Comparison of ENCODE assay signal across 19 cellular contexts in the genomic region with DNA sequence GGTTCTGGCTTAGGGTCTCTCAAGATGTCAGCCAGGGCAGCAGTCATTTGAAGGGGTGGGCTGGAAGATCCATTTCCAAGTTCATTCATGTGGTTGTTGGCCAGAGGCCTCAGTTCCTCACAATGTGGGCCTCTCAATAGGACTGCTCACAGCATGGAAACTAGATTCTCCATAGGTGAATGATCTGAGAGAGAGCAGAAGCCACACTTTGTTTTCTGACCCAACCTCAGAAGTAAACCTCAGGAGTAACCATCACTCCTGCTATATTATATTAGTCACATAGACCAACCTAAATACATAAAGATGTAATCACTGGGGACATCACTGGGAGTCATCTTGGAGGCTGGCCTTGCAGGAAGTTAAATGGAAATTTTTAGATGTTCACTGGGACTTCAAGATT. TPM values are rescaled to one million over a fixed set of nuclear protein-coding genes. Genes with fewer than 3 reads are reported as not detected.
A peak's percentile ranks its signal among the peaks of the same experiment; 100 is the strongest.
DNase-seq lines count a peak whose midpoint lies in the region; ATAC-seq, FAIRE-seq and TF ChIP-seq lines count a peak whose summit lies in the region.
"Had no signal": no experiment of that assay in that cellular context is flagged by ENCODE, and none has a peak within 500 bp of the region (broad histone marks: within the 10 kb centered on the region; RNA-seq: fewer than 3 reads in every experiment).

No MANE protein-coding gene starts in this region.

- no peak overlapping the region for H2AFZ ChIP-seq in GM12878 (ENCODE audit: control insufficient read depth, low read depth, low read length)

- no peak for TF ChIP-seq CTCF in GM12878 (IDR thresholded peaks at IDR 0.05 in 2 of 3, conservative IDR thresholded peaks at IDR 0.05 in 1 of 3; ENCODE audit: control insufficient read depth in 2 of 3, extremely low read depth in 1 of 3, insufficient read depth in 1 of 3, low read depth in 3 of 3, low read length in 3 of 3)

- peak; percentile 18 for DNase-seq in T-helper 2 cell treated with Interferon-gamma antibody and Interleukin-4, amounts not matched to agents 5 μg/mL and 100 μg/mL, for 36 hours (ENCODE audit: low spot score)
- no peak for DNase-seq in T-helper 2 cell
- no peak for DNase-seq in activated naive CD4-positive, alpha-beta T cell treated with anti-CD3 and anti-CD28 coated beads, Interleukin-2, amount 50 U/mL, for 72 hours (ENCODE audit: low spot score in 2 of 2)
- DNase-seq in activated naive CD4-positive, alpha-beta T cell treated with anti-CD3 and anti-CD28 coated beads for 36 hours = no peak
- no peak for DNase-seq in GM12878 (ENCODE audit: low read depth, low spot score)
- DNase-seq in retina = no peak
- no peak for DNase-seq in activated effector memory CD4-positive, alpha-beta T cell treated with Interleukin-2 at 50 U/mL for 16 hours
- DNase-seq in NCI-H510A treated with DMSO at 0.1 percent for 48 hours (lab: John Stamatoyannopoulos, UW) = no peak
- DNase-seq: BE2C; CD4-positive, alpha-beta T cell; DMS79; NCI-H1930; NCI-H748 treated with DMSO at 0.1 percent for 48 hours; OCI-M1 had no signal

- H3K9me3 ChIP-seq in GM12878 (replicated peaks; ENCODE audit: control insufficient read depth, insufficient read depth, low read length) = no peaks in the 10 kb centered on the region
- H3K9me3 ChIP-seq: BE2C, SJSA1 had no signal

- no peak for TF ChIP-seq POLR2A in GM12878 (IDR thresholded peaks at IDR 0.05; ENCODE audit: low read depth, low read length)

- BruUV-seq in GM12878 (replicated peaks; lab: Mats Ljungman, UMichigan) = no TSS peak

- FAIRE-seq in GM12878 (lab: Jason Lieb, UNC) = no peak
- FAIRE-seq: H1, K562 had no signal

- in situ Hi-C loops in GM12878 (cut with MboI) = no loop called here

- H3K27ac Mint-ChIP-seq in T-helper 2 cell treated with Interferon-gamma antibody and Interleukin-4, amounts not matched to agents 5 μg/mL and 100 μg/mL, for 36 hours = no peak overlapping the region
- H3K27ac Mint-ChIP-seq in activated naive CD4-positive, alpha-beta T cell treated with anti-CD3 and anti-CD28 coated beads, Interleukin-2, amount 50 U/mL, for 72 hours = peak overlapping the region; percentile 51 to 66
- no peak overlapping the region for H3K27ac Mint-ChIP-seq in activated naive CD4-positive, alpha-beta T cell treated with anti-CD3 and anti-CD28 coated beads for 36 hours
- H3K27ac Mint-ChIP-seq: CD4-positive, alpha-beta T cell had no signal

- RAD21 ChIA-PET in GM12878 (lab: Charles Lee; ENCODE audit: unreplicated experiment) = interaction anchor here (0.9 kb wide), 1 partner anchor 62 kb away, joined by 4 read pairs; no protein-coding TSS in a partner anchor

- POLR2A ChIA-PET in GM12878 (lab: Charles Lee) = interaction anchor here (0.6 kb wide), 1 partner anchor 18 kb away, joined by 6 read pairs; no protein-coding TSS in a partner anchor

- peaks cover 12% of the 10 kb centered on the region for H3K36me3 Mint-ChIP-seq in T-helper 2 cell treated with Interferon-gamma antibody and Interleukin-4, amounts not matched to agents 5 μg/mL and 100 μg/mL, for 36 hours (ENCODE audit: low read depth)
- peaks cover 0 to 7% of the 10 kb centered on the region in 2 donors for H3K36me3 Mint-ChIP-seq in activated naive CD4-positive, alpha-beta T cell treated with anti-CD3 and anti-CD28 coated beads, Interleukin-2, amount 50 U/mL, for 72 hours
- H3K36me3 Mint-ChIP-seq in activated naive CD4-positive, alpha-beta T cell treated with anti-CD3 and anti-CD28 coated beads for 36 hours (ENCODE audit: low read depth) = peaks cover 2% of the 10 kb centered on the region

- no peaks in the 10 kb centered on the region for H3K27me3 ChIP-seq in GM12878 (replicated peaks in 1 of 2; ENCODE audit: control insufficient read depth in 2 of 2, insufficient read depth in 2 of 2, low read length in 1 of 2)
- H3K27me3 ChIP-seq: BE2C, SJSA1 had no signal

- no peaks in the 10 kb centered on the region; the same call in 1 of the 2 replicates for H3K4me1 ChIP-seq in GM12878 (ENCODE audit: control insufficient read depth, insufficient read depth, low read length)
- H3K4me1 ChIP-seq: SJSA1 had no signal

- peak; percentile 74 to 78 for ATAC-seq in activated naive CD4-positive, alpha-beta T cell treated with anti-CD3 and anti-CD28 coated beads, Interleukin-2, amount 50 U/mL, for 72 hours
- peak; percentile 56 for ATAC-seq in GM12878
- ATAC-seq: K562 had no signal

- CTCF ChIA-PET in activated naive CD4-positive, alpha-beta T cell treated with anti-CD3 and anti-CD28 coated beads for 36 hours (lab: Charles Lee) = interaction anchor here (1.5 to 2.1 kb wide), 2 partner anchors 16 to 57 kb away, joined by 4 to 5 read pairs; no protein-coding TSS in a partner anchor
- CTCF ChIA-PET in GM12878 (lab: Yijun Ruan, JAX) = interaction anchor here (0.6 to 1.4 kb wide), 4 partner anchors 9 to 78 kb away, joined by 3 to 4 read pairs (median 3); no protein-coding TSS in a partner anchor

- no peak for TF ChIP-seq EP300 in GM12878 (IDR thresholded peaks at IDR 0.05; ENCODE audit: borderline replicate concordance in 1 of 2, control insufficient read depth in 1 of 2, low read depth in 2 of 2, low read length in 2 of 2)

- H3K27ac ChIP-seq in GM12878 (ENCODE audit: control insufficient read depth, insufficient read depth) = no peak overlapping the region
- H3K27ac ChIP-seq: 22Rv1, SJSA1 had no signal

- TF ChIP-seq RAD21 in GM12878 (IDR thresholded peaks at IDR 0.05; ENCODE audit: insufficient read depth, low read depth, low read length) = no peak

- H3K36me3 ChIP-seq in GM12878 (ENCODE audit: control insufficient read depth in 2 of 2, insufficient read depth in 2 of 2, low read length in 1 of 2) = no peaks in the 10 kb centered on the region; a peak in 1 of 4 replicates

- peaks cover 28% of the 10 kb centered on the region for H3K79me2 ChIP-seq in GM12878 (ENCODE audit: control insufficient read depth, insufficient read depth, low read length)

- H3K4me3 ChIP-seq in GM12878 = no peak overlapping the region
- H3K4me3 ChIP-seq: K562, SJSA1 had no signal

- H3K9ac ChIP-seq in GM12878 (ENCODE audit: control insufficient read depth, insufficient read depth, low read length) = no peak overlapping the region

- intact Hi-C loops in activated naive CD4-positive, alpha-beta T cell treated with anti-CD3 and anti-CD28 coated beads for 36 hours (cut with micrococcal nuclease) = no loop called here
- intact Hi-C loops in GM12878 (cut with micrococcal nuclease; ENCODE audit: unreplicated experiment) = no loop called here

- SMC1A ChIA-PET in GM12878 (lab: Charles Lee; ENCODE audit: uncharacterized antibody, unreplicated experiment) = interaction anchor here (1.3 to 2.0 kb wide), 3 partner anchors 10 to 40 kb away, joined by 3 to 6 read pairs (median 6); no protein-coding TSS in a partner anchor

- H3K4me2 ChIP-seq in GM12878 (ENCODE audit: control insufficient read depth, insufficient read depth) = no peak overlapping the region

- H3K9me3 Mint-ChIP-seq in T-helper 2 cell treated with Interferon-gamma antibody and Interleukin-4, amounts not matched to agents 5 μg/mL and 100 μg/mL, for 36 hours = no peaks in the 10 kb centered on the region
- H3K9me3 Mint-ChIP-seq in activated naive CD4-positive, alpha-beta T cell treated with anti-CD3 and anti-CD28 coated beads, Interleukin-2, amount 50 U/mL, for 72 hours = no peaks in the 10 kb centered on the region
- no peaks in the 10 kb centered on the region for H3K9me3 Mint-ChIP-seq in activated naive CD4-positive, alpha-beta T cell treated with anti-CD3 and anti-CD28 coated beads for 36 hours
- H3K9me3 Mint-ChIP-seq: CD4-positive, alpha-beta T cell had no signal

- H4K20me1 ChIP-seq in GM12878 (ENCODE audit: control insufficient read depth, insufficient read depth) = no peaks in the 10 kb centered on the region

- no peaks in the 10 kb centered on the region for H3K27me3 Mint-ChIP-seq in T-helper 2 cell treated with Interferon-gamma antibody and Interleukin-4, amounts not matched to agents 5 μg/mL and 100 μg/mL, for 36 hours (ENCODE audit: low read depth)
- no peaks in the 10 kb centered on the region for H3K27me3 Mint-ChIP-seq in activated naive CD4-positive, alpha-beta T cell treated with anti-CD3 and anti-CD28 coated beads for 36 hours (ENCODE audit: low read depth)
- H3K27me3 Mint-ChIP-seq: CD4-positive, alpha-beta T cell had no signal

- H3K4me1 Mint-ChIP-seq in T-helper 2 cell treated with Interferon-gamma antibody and Interleukin-4, amounts not matched to agents 5 μg/mL and 100 μg/mL, for 36 hours (ENCODE audit: low read depth) = peaks cover 38% of the 10 kb centered on the region
- peaks cover 52% of the 10 kb centered on the region for H3K4me1 Mint-ChIP-seq in activated naive CD4-positive, alpha-beta T cell treated with anti-CD3 and anti-CD28 coated beads for 36 hours (ENCODE audit: low read depth)

- H3K4me3 Mint-ChIP-seq in T-helper 2 cell treated with Interferon-gamma antibody and Interleukin-4, amounts not matched to agents 5 μg/mL and 100 μg/mL, for 36 hours = no peak overlapping the region
- H3K4me3 Mint-ChIP-seq in activated naive CD4-positive, alpha-beta T cell treated with anti-CD3 and anti-CD28 coated beads for 36 hours = no peak overlapping the region
- H3K4me3 Mint-ChIP-seq: CD4-positive, alpha-beta T cell had no signal

RNA-seq across cellular contexts. Expression of a gene that starts 42.2 kb away (rescaled TPM):
- 10 to 100 TPM; 32.1 to 44.2 TPM for total RNA-seq in activated naive CD4-positive, alpha-beta T cell treated with anti-CD3 and anti-CD28 coated beads, Interleukin-2, amount 50 U/mL, for 72 hours
- 10 to 100 TPM; 32.1 to 34.5 TPM for total RNA-seq in activated naive CD4-positive, alpha-beta T cell treated with anti-CD3 and anti-CD28 coated beads for 36 hours
- 47.9 and 50.1 TPM in 2 replicates for total RNA-seq in GM12878 (2013; cell fraction: nucleolus; rRNA removed)
- 21.4 and 23.0 TPM in 2 replicates for total RNA-seq in GM12878 (2014; rRNA removed)
- total RNA-seq in GM12878 (2014; rRNA removed; fragmentation: Illumina TruSeq; extraction: Trizol) = 13.3 and 13.8 TPM in 2 replicates
- total RNA-seq in GM12878 (2021) = 38.8 and 42.0 TPM in 2 replicates
- polyA plus RNA-seq in GM12878 (2011; ENCODE audit: low read depth) = 23.0 TPM
- polyA plus RNA-seq in GM12878 (2011; rRNA removed) = 6.5 and 20.7 TPM in 2 replicates
- polyA plus RNA-seq in GM12878 (2011; cell fraction: cytosol; rRNA removed) = 15.0 and 20.8 TPM in 2 replicates
- 46.7 and 52.1 TPM in 2 replicates for polyA plus RNA-seq in GM12878 (2011; cell fraction: nucleus; rRNA removed)
- 29.0 and 31.0 TPM in 2 replicates for polyA plus RNA-seq in GM12878 (2012)
- polyA plus RNA-seq in GM12878 (2014; fragmentation: Illumina TruSeq; extraction: Trizol) = 25.5 and 30.4 TPM in 2 replicates
- polyA plus RNA-seq in GM12878 (2014; fragmentation: Nextera tagmentation; extraction: Ambion mirVana) = 1 to 10 TPM in 1 of 2 experiments, under 1 TPM in 1; 0.82 to 1.2 TPM
- 19.6 and 24.3 TPM in 2 replicates for polyA plus RNA-seq in GM12878 (2014; rRNA removed)
- 10 to 100 TPM; 29.5 to 35.6 TPM for polyA plus RNA-seq in GM12878 (2016; fragmentation: Nextera tagmentation; extraction: Ambion mirVana)
- 30.3 and 46.3 TPM in 2 replicates for polyA minus RNA-seq in GM12878 (2011; rRNA and poly(A)+ RNA removed)
- 16.7 and 19.4 TPM in 2 replicates for polyA minus RNA-seq in GM12878 (2011; cell fraction: cytosol; rRNA and poly(A)+ RNA removed)
- polyA minus RNA-seq in GM12878 (2011; cell fraction: nucleus; rRNA and poly(A)+ RNA removed) = 38.2 and 44.3 TPM in 2 replicates

RNA-seq across cellular contexts. Expression of a gene that starts 46.2 kb away (rescaled TPM):
- not detected for total RNA-seq in activated naive CD4-positive, alpha-beta T cell treated with anti-CD3 and anti-CD28 coated beads, Interleukin-2, amount 50 U/mL, for 72 hours
- total RNA-seq in activated naive CD4-positive, alpha-beta T cell treated with anti-CD3 and anti-CD28 coated beads for 36 hours = under 1 TPM in 1 of 2 experiments, not detected in 1; 0.14 TPM
- not detected in 2 replicates for total RNA-seq in GM12878 (2013; cell fraction: nucleolus; rRNA removed)
- total RNA-seq in GM12878 (2014; rRNA removed) (not detected in 2 replicates), GM12878 (2014; rRNA removed; fragmentation: Illumina TruSeq; extraction: Trizol) (not detected in 2 replicates), GM12878 (2021) (not detected in 2 replicates)
- polyA plus RNA-seq in GM12878 (2011; ENCODE audit: low read depth) = not detected
- polyA plus RNA-seq in GM12878 (2011; rRNA removed) (not detected in 2 replicates), GM12878 (2014; fragmentation: Illumina TruSeq; extraction: Trizol) (not detected in 2 replicates), GM12878 (2014; fragmentation: Nextera tagmentation; extraction: Ambion mirVana) (not detected), GM12878 (2014; rRNA removed) (not detected in 2 replicates), GM12878 (2016; fragmentation: Nextera tagmentation; extraction: Ambion mirVana) (not detected)
- polyA plus RNA-seq in GM12878 (2011; cell fraction: cytosol; rRNA removed) = not detected in 2 replicates
- polyA plus RNA-seq in GM12878 (2011; cell fraction: nucleus; rRNA removed) = not detected in 2 replicates
- polyA plus RNA-seq in GM12878 (2012) = not detected in 2 replicates
- polyA minus RNA-seq in GM12878 (2011; rRNA and poly(A)+ RNA removed) = not detected in 2 replicates
- polyA minus RNA-seq in GM12878 (2011; cell fraction: cytosol; rRNA and poly(A)+ RNA removed) = not detected in 2 replicates
- polyA minus RNA-seq in GM12878 (2011; cell fraction: nucleus; rRNA and poly(A)+ RNA removed) = not detected in 2 replicates
- total RNA-seq: CD4-positive, alpha-beta T cell; SJSA1 had no signal
- polyA plus RNA-seq: AG04450 had no signal

Comparison
In these comparisons a context has a peak if more than half of its experiments do, and no peak if none do; other contexts are left out.
1. H3K27ac Mint-ChIP-seq: peak in activated naive CD4-positive, alpha-beta T cell treated with anti-CD3 and anti-CD28 coated beads, Interleukin-2, amount 50 U/mL, for 72 hours (2 of 2); none in T-helper 2 cell treated with Interferon-gamma antibody and Interleukin-4, amounts not matched to agents 5 μg/mL and 100 μg/mL, for 36 hours (single experiment) and activated naive CD4-positive, alpha-beta T cell treated with anti-CD3 and anti-CD28 coated beads for 36 hours (single experiment).